Comparison of ENCODE assay signal across 1 cellular context in genomic region chr2:197675246-197675645, GRCh38.
TF ChIP-seq lines count a peak whose summit lies in the region.

Gene RFTN2 (minus strand): TSS chr2:197675587. CDS start chr2:197675458, 129 bp downstream.

TF ChIP-seq in WTC11, 78 proteins besides CTCF, POLR2A, EP300 and RAD21 (continued from another document):
- TF ChIP-seq, protein P1, sequence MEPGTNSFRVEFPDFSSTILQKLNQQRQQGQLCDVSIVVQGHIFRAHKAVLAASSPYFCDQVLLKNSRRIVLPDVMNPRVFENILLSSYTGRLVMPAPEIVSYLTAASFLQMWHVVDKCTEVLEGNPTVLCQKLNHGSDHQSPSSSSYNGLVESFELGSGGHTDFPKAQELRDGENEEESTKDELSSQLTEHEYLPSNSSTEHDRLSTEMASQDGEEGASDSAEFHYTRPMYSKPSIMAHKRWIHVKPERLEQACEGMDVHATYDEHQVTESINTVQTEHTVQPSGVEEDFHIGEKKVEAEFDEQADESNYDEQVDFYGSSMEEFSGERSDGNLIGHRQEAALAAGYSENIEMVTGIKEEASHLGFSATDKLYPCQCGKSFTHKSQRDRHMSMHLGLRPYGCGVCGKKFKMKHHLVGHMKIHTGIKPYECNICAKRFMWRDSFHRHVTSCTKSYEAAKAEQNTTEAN (CRISPR knock-in tag; IDR thresholded peaks at IDR 0.05) = no peak
- no peak for TF ChIP-seq KAT7 (CRISPR knock-in tag; IDR thresholded peaks at IDR 0.05; ENCODE audit: borderline replicate concordance)
- TF ChIP-seq ATF6 (CRISPR knock-in tag; IDR thresholded peaks at IDR 0.05) = no peak
- no peak for TF ChIP-seq HMGA2 (CRISPR knock-in tag; IDR thresholded peaks at IDR 0.05)
